Comparison of ENCODE assay signal across 1 cellular context in the genomic region with DNA sequence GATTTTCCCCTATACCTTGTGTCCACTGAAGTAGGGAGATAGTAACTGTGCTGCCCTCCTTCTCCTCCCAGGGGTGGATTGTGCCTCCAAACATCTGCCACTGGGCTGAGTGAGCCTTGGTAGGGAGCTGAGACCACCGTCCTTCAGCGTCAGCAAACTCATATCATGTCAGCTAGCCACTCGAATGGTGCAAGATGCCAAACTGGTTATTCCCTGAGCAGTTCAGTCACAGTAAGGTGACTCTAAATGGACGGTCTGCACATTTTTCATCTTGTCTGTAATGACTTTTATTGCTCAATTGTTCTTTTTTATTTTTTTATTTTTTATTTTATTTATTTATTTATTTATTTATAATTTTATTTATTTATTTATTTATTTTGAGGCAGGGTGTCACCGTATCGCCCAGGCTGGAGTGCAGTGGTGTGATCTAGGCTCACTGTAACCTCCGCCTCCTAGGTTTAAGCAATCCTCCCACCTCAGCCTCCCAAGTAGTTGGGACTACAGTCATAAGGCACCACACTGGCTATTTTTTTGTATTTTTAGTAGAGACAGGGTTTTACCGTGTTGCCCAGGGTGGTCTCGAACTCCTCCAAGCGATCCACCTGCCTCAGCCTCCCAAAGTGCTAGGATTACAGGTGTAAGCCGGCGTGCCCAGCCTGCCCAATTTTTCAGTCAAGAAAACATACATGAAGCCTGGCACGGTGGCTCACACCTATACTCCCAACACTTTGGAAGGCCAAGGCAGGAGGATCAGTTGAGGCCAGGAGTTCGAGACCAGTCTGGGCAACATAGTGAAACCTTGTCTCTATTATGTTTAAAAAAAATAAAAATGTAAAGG.
A peak's percentile ranks its signal among the peaks of the same experiment; 100 is the strongest.
TF ChIP-seq lines count a peak whose summit lies in the region.

No MANE protein-coding gene starts in this region.

TF ChIP-seq in HEK293, 187 proteins besides CTCF, POLR2A, EP300 and RAD21 (continued from another document):
- TF ChIP-seq ATF2 (tag by site-specific recombination; IDR thresholded peaks at IDR 0.05; ENCODE audit: low read depth): no peak
- TF ChIP-seq, protein P1, sequence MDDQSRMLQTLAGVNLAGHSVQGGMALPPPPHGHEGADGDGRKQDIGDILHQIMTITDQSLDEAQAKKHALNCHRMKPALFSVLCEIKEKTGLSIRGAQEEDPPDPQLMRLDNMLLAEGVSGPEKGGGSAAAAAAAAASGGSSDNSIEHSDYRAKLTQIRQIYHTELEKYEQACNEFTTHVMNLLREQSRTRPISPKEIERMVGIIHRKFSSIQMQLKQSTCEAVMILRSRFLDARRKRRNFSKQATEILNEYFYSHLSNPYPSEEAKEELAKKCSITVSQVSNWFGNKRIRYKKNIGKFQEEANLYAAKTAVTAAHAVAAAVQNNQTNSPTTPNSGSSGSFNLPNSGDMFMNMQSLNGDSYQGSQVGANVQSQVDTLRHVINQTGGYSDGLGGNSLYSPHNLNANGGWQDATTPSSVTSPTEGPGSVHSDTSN (CRISPR knock-in tag; IDR thresholded peaks at IDR 0.05): no peak
- TF ChIP-seq ZNF48 (tag by site-specific recombination; IDR thresholded peaks at IDR 0.05): no peak
- no peak for TF ChIP-seq ZNF366 (tag by site-specific recombination; conservative IDR thresholded peaks at IDR 0.05)
- TF ChIP-seq ZNF692 (tag by site-specific recombination; IDR thresholded peaks at IDR 0.05): no peak
- TF ChIP-seq ZNF140 (tag by site-specific recombination; IDR thresholded peaks at IDR 0.05): 0 out of 2 replicates have a peak, but pooled peaks have one; percentile 7
- TF ChIP-seq, protein P2, sequence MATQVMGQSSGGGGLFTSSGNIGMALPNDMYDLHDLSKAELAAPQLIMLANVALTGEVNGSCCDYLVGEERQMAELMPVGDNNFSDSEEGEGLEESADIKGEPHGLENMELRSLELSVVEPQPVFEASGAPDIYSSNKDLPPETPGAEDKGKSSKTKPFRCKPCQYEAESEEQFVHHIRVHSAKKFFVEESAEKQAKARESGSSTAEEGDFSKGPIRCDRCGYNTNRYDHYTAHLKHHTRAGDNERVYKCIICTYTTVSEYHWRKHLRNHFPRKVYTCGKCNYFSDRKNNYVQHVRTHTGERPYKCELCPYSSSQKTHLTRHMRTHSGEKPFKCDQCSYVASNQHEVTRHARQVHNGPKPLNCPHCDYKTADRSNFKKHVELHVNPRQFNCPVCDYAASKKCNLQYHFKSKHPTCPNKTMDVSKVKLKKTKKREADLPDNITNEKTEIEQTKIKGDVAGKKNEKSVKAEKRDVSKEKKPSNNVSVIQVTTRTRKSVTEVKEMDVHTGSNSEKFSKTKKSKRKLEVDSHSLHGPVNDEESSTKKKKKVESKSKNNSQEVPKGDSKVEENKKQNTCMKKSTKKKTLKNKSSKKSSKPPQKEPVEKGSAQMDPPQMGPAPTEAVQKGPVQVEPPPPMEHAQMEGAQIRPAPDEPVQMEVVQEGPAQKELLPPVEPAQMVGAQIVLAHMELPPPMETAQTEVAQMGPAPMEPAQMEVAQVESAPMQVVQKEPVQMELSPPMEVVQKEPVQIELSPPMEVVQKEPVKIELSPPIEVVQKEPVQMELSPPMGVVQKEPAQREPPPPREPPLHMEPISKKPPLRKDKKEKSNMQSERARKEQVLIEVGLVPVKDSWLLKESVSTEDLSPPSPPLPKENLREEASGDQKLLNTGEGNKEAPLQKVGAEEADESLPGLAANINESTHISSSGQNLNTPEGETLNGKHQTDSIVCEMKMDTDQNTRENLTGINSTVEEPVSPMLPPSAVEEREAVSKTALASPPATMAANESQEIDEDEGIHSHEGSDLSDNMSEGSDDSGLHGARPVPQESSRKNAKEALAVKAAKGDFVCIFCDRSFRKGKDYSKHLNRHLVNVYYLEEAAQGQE (tag by site-specific recombination; IDR thresholded peaks at IDR 0.05): no peak
- TF ChIP-seq, protein P3, sequence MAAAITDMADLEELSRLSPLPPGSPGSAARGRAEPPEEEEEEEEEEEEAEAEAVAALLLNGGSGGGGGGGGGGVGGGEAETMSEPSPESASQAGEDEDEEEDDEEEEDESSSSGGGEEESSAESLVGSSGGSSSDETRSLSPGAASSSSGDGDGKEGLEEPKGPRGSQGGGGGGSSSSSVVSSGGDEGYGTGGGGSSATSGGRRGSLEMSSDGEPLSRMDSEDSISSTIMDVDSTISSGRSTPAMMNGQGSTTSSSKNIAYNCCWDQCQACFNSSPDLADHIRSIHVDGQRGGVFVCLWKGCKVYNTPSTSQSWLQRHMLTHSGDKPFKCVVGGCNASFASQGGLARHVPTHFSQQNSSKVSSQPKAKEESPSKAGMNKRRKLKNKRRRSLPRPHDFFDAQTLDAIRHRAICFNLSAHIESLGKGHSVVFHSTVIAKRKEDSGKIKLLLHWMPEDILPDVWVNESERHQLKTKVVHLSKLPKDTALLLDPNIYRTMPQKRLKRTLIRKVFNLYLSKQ (tag by site-specific recombination; IDR thresholded peaks at IDR 0.05; ENCODE audit: borderline replicate concordance): no peak
- TF ChIP-seq ZNF426 (tag by site-specific recombination; IDR thresholded peaks at IDR 0.05): peak; percentile 40
- TF ChIP-seq ZBTB8A (tag by site-specific recombination; IDR thresholded peaks at IDR 0.05): 0 out of 2 replicates have a peak, but pooled peaks have one; percentile 13
- no peak for TF ChIP-seq ZNF416 (tag by site-specific recombination; IDR thresholded peaks at IDR 0.05)
- no peak for TF ChIP-seq KLF8 (tag by site-specific recombination; IDR thresholded peaks at IDR 0.05)
- peak; percentile 61; the same call in 1 of the 2 replicates for TF ChIP-seq ZNF394 (tag by site-specific recombination; IDR thresholded peaks at IDR 0.05; ENCODE audit: borderline replicate concordance)
- TF ChIP-seq ZNF518A (tag by site-specific recombination; conservative IDR thresholded peaks at IDR 0.05; ENCODE audit: low read depth): peak; percentile 49; the same call in 1 of the 2 replicates
- TF ChIP-seq SP2 (tag by site-specific recombination; IDR thresholded peaks at IDR 0.05): no peak
- TF ChIP-seq HIC1 (tag by site-specific recombination; IDR thresholded peaks at IDR 0.05): no peak
